In the genomic region with DNA sequence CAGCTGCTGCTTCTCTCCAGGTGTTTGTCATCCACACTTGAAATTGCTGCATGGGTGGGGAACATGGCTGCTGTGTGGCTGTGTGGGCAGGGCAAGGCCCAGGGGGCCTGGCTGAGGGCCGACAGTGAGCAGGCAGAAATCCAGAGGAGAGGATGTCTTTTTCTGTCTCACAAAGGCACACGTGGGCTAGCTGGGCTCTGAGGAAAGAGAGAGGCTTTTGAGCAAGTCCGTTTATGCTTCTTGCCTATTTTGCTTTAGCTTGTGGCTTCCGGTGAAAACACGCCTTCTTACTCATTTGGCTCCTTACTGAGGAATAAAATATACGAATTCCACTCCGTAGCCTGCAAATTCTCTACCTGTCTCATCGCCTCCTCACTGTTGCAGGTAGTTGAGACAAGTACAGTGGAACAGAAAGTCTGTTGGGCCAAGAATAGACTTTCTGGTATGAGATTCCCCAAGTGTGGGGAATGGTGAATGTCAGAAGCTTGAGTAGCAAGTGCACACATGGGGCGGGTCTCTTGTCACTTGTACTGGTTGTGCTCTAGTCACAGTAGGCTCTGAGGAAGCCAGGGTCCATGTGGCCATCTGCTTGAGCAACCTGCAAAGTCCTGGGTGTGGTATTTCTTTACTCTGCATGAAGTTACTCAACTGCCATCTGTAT, we compare ENCODE assay signal across 9 cellular contexts. TPM values are rescaled to one million over a fixed set of nuclear protein-coding genes. Genes with fewer than 3 reads are reported as not detected.
DNase-seq lines count a peak whose midpoint lies in the region; ATAC-seq and TF ChIP-seq lines count a peak whose summit lies in the region.
"Had no signal": no experiment of that assay in that cellular context is flagged by ENCODE, and none has a peak within 500 bp of the region (broad histone marks: within the 10 kb centered on the region; RNA-seq: fewer than 3 reads in every experiment).

No MANE protein-coding gene starts in this region.

- peak overlapping the region; percentile 94 to 95 for H3K27ac Mint-ChIP-seq in natural killer cell treated with Interleukin-12 subunit alpha and Interleukin-12 subunit beta and Interleukin-15 and Interleukin-18, amount 100 ng/mL, for 72 hours

- DNase-seq in GM12865 (ENCODE audit: low read depth) (peak; percentile 28), OCI-M1 (lab: John Stamatoyannopoulos, UW) (peak; percentile 4), caudate nucleus (lab: John Stamatoyannopoulos, UW) (peak in 6 of 61 donors; percentile 17 to 44 (median 30)), NCI-H1417 treated with DMSO at 0.1 percent for 48 hours (lab: John Stamatoyannopoulos, UW) (no peak)
- peak; percentile 83 for DNase-seq in natural killer cell treated with Interleukin-12 subunit alpha and Interleukin-12 subunit beta and Interleukin-15 and Interleukin-18, amount 100 ng/mL, for 72 hours (ENCODE audit: low spot score)
- DNase-seq in activated CD8-positive, alpha-beta memory T cell treated with anti-CD3 and anti-CD28 coated beads, Interleukin-2, amount 50 U/mL, for 4 hours: no peak
- DNase-seq: mesendoderm had no signal

- H3K4me3 Mint-ChIP-seq in natural killer cell treated with Interleukin-12 subunit alpha and Interleukin-12 subunit beta and Interleukin-15 and Interleukin-18, amount 100 ng/mL, for 72 hours: peak overlapping the region; percentile 83

- H3K36me3 Mint-ChIP-seq in natural killer cell treated with Interleukin-12 subunit alpha and Interleukin-12 subunit beta and Interleukin-15 and Interleukin-18, amount 100 ng/mL, for 72 hours: no peaks in the 10 kb centered on the region

- no peaks in the 10 kb centered on the region for H3K9me3 Mint-ChIP-seq in natural killer cell treated with Interleukin-12 subunit alpha and Interleukin-12 subunit beta and Interleukin-15 and Interleukin-18, amount 100 ng/mL, for 72 hours

- H3K4me3 ChIP-seq in GM12865 (ENCODE audit: low read depth, low read length): no peak overlapping the region

- peak; percentile 78 to 89 for ATAC-seq in natural killer cell treated with Interleukin-12 subunit alpha and Interleukin-12 subunit beta and Interleukin-15 and Interleukin-18, amount 100 ng/mL, for 72 hours
- ATAC-seq in GM21447 (IDR thresholded peaks at IDR 0.05; ENCODE audit: unreplicated experiment) (no peak), HG03039 (IDR thresholded peaks at IDR 0.05; ENCODE audit: unreplicated experiment) (no peak)

- peak overlapping the region; percentile 46 for H3K27ac ChIP-seq in caudate nucleus (ENCODE audit: low read depth, low read length)

- no peaks in the 10 kb centered on the region for H3K27me3 Mint-ChIP-seq in natural killer cell treated with Interleukin-12 subunit alpha and Interleukin-12 subunit beta and Interleukin-15 and Interleukin-18, amount 100 ng/mL, for 72 hours

- peaks cover 55 to 56% of the 10 kb centered on the region in 2 donors for H3K4me1 Mint-ChIP-seq in natural killer cell treated with Interleukin-12 subunit alpha and Interleukin-12 subunit beta and Interleukin-15 and Interleukin-18, amount 100 ng/mL, for 72 hours (ENCODE audit: low read depth in 2 of 2)

- TF ChIP-seq CTCF in GM12865 (IDR thresholded peaks at IDR 0.05; ENCODE audit: insufficient read depth, low read depth, low read length, missing control alignments): no peak

RNA-seq across cellular contexts. Expression of gene WRNIP1, which starts 28.4 kb away (rescaled TPM):
- 10 to 100 TPM; 54.5 to 57.8 TPM for total RNA-seq in natural killer cell treated with Interleukin-12 subunit alpha and Interleukin-12 subunit beta and Interleukin-15 and Interleukin-18, amount 100 ng/mL, for 72 hours

RNA-seq across cellular contexts. Expression of gene MYLK4, which starts 42.9 kb away (rescaled TPM):
- total RNA-seq in natural killer cell treated with Interleukin-12 subunit alpha and Interleukin-12 subunit beta and Interleukin-15 and Interleukin-18, amount 100 ng/mL, for 72 hours: under 1 TPM; 0.24 to 0.33 TPM

RNA-seq across cellular contexts. Expression of gene SERPINB1, which starts 48.0 kb away (rescaled TPM):
- total RNA-seq in natural killer cell treated with Interleukin-12 subunit alpha and Interleukin-12 subunit beta and Interleukin-15 and Interleukin-18, amount 100 ng/mL, for 72 hours: 100 to 1,000 TPM; 103 to 275 TPM

Comparison
In these comparisons a context has a peak if more than half of its experiments do, and no peak if none do; other contexts are left out.
1. DNase-seq: peak in GM12865 (single experiment), OCI-M1 (single experiment) and natural killer cell treated with Interleukin-12 subunit alpha and Interleukin-12 subunit beta and Interleukin-15 and Interleukin-18, amount 100 ng/mL, for 72 hours (single experiment); none in NCI-H1417 treated with DMSO at 0.1 percent for 48 hours (single experiment) and activated CD8-positive, alpha-beta memory T cell treated with anti-CD3 and anti-CD28 coated beads, Interleukin-2, amount 50 U/mL, for 4 hours (single experiment).
2. ATAC-seq: peak in natural killer cell treated with Interleukin-12 subunit alpha and Interleukin-12 subunit beta and Interleukin-15 and Interleukin-18, amount 100 ng/mL, for 72 hours (2 of 2); none in GM21447 (single experiment) and HG03039 (single experiment).